In genomic region chr19:44305457-44305856, GRCh38 we compare ENCODE assay signal across 8 cellular contexts. TPM values are rescaled to one million over a fixed set of nuclear protein-coding genes. Genes with fewer than 3 reads are reported as not detected.
DNase-seq lines count a peak whose midpoint lies in the region; FAIRE-seq and TF ChIP-seq lines count a peak whose summit lies in the region.

No MANE protein-coding gene starts in this region.

- no TSS peak for BruUV-seq in endothelial cell of umbilical vein (replicated peaks; lab: Mats Ljungman, UMichigan)

- no peaks in the 10 kb centered on the region for H3K9me1 ChIP-seq in endothelial cell of umbilical vein (replicated peaks; ENCODE audit: control insufficient read depth, extremely low read depth, insufficient read depth, low read length)

- no peaks in the 10 kb centered on the region for H3K36me3 ChIP-seq in CD4-positive, alpha-beta memory T cell (ENCODE audit: insufficient read depth, low read length)
- H3K36me3 ChIP-seq in Loucy (ENCODE audit: insufficient read depth, low read length) (no peaks in the 10 kb centered on the region), endothelial cell of umbilical vein (ENCODE audit: control insufficient read depth in 2 of 2, extremely low read depth in 1 of 2, insufficient read depth in 2 of 2, low read length in 2 of 2) (no peaks in the 10 kb centered on the region), neuron (ENCODE audit: insufficient read depth, low read length) (peaks cover 11% of the 10 kb centered on the region)

- no peaks in the 10 kb centered on the region for H3K9me2 ChIP-seq in Loucy (replicated peaks; ENCODE audit: low read depth, low read length)

- peaks cover 0 to 30% (median 16%) of the 10 kb centered on the region in 8 donors for H3K9me3 Mint-ChIP-seq in CD4-positive, alpha-beta memory T cell

- H3K9me3 ChIP-seq in CD4-positive, alpha-beta memory T cell (ENCODE audit: control insufficient read depth in 1 of 2, low read length in 2 of 2), result no peaks in the 10 kb centered on the region
- no peaks in the 10 kb centered on the region for H3K9me3 ChIP-seq in Loucy (ENCODE audit: insufficient read depth, low read depth, low read length)
- no peaks in the 10 kb centered on the region for H3K9me3 ChIP-seq in endothelial cell of umbilical vein (replicated peaks; ENCODE audit: control insufficient read depth, insufficient read depth, low read length)
- H3K9me3 ChIP-seq in neuron (ENCODE audit: low read length), result peaks cover 1% of the 10 kb centered on the region

- peak overlapping the region; percentile 89 to 95 (median 93) for H3K4me3 Mint-ChIP-seq in CD4-positive, alpha-beta memory T cell

- H4K20me1 ChIP-seq in Loucy (ENCODE audit: insufficient read depth, low read length, poor library complexity, severe bottlenecking) (no peaks in the 10 kb centered on the region), endothelial cell of umbilical vein (replicated peaks; ENCODE audit: control insufficient read depth, extremely low read depth, insufficient read depth, low read length) (no peaks in the 10 kb centered on the region)

- intact Hi-C loops in CD4-positive, alpha-beta memory T cell (cut with micrococcal nuclease), result loop anchor here (1.0 to 10.0 kb wide), 3 partner anchors 93 to 281 kb away; partner anchors contain the start of genes ZNF222, ZNF226 and ZNF227
- intact Hi-C loops in endothelial cell of umbilical vein (cut with micrococcal nuclease), result loop anchor here (1.0 to 10.0 kb wide), 6 partner anchors 45 to 301 kb away; partner anchors contain the start of genes ZNF112, ZNF225, ZNF226 and ZNF227

- peaks cover 14% of the 10 kb centered on the region for H3K79me2 ChIP-seq in Loucy (ENCODE audit: insufficient read depth, low read length)
- H3K79me2 ChIP-seq in endothelial cell of umbilical vein (ENCODE audit: control insufficient read depth, insufficient read depth, low read length), result no peaks in the 10 kb centered on the region

- H3K27ac ChIP-seq in CD4-positive, alpha-beta memory T cell (ENCODE audit: low read depth, low read length), result no peak overlapping the region
- H3K27ac ChIP-seq in endothelial cell of umbilical vein (ENCODE audit: insufficient read depth, low read depth, low read length) (no peak overlapping the region), caudate nucleus (ENCODE audit: low read depth, low read length) (no peak overlapping the region)

- no peak for TF ChIP-seq POLR2A in endothelial cell of umbilical vein (IDR thresholded peaks at IDR 0.05; ENCODE audit: low read depth, low read length)

- peaks cover 8 to 25% (median 15%) of the 10 kb centered on the region in 4 donors for H3K4me1 Mint-ChIP-seq in CD4-positive, alpha-beta memory T cell

- CTCF ChIA-PET in CD4-positive, alpha-beta memory T cell (lab: Charles Lee; ENCODE audit: partially characterized antibody), result interaction anchor here (0.6 to 1.3 kb wide), 2 partner anchors 210 to 996 kb away, joined by 3 to 4 read pairs; no protein-coding TSS in a partner anchor
- CTCF ChIA-PET in endothelial cell of umbilical vein (lab: Charles Lee), result interaction anchor here (1.3 to 1.4 kb wide), 2 partner anchors 47 to 141 kb away, joined by 3 to 4 read pairs; partner anchors contain the start of gene ZNF226

- no peaks in the 10 kb centered on the region for H3F3A ChIP-seq in Loucy (ENCODE audit: low read depth)

- H3K27me3 ChIP-seq in CD4-positive, alpha-beta memory T cell (ENCODE audit: insufficient read depth, low read length), result no peaks in the 10 kb centered on the region
- H3K27me3 ChIP-seq in Loucy (ENCODE audit: insufficient read depth, low read length, poor library complexity, severe bottlenecking) (no peaks in the 10 kb centered on the region), endothelial cell of umbilical vein (ENCODE audit: control insufficient read depth in 2 of 2, insufficient read depth in 2 of 2, low read length in 2 of 2) (no peaks in the 10 kb centered on the region), neuron (ENCODE audit: insufficient read depth, low read length) (no peaks in the 10 kb centered on the region)

- no peak for FAIRE-seq in endothelial cell of umbilical vein (lab: Jason Lieb, UNC)

- in situ Hi-C loops in GM13976 (cut with MboI; ENCODE audit: low sequenced_read_pairs, unreplicated experiment), result no loop called here

- dilution Hi-C loops in endothelial cell of umbilical vein (cut with MboI; ENCODE audit: extremely low pct_ligation_motif_present, low sequenced_read_pairs), result no loop called here

- POLR2A ChIA-PET in CD4-positive, alpha-beta memory T cell (lab: Charles Lee; ENCODE audit: partially characterized antibody), result interaction anchor here (1.1 to 2.7 kb wide), 6 partner anchors 93 to 304 kb away, joined by 3 to 13 read pairs (median 4); partner anchors contain the start of genes ZNF180, ZNF226, ZNF227 and ZNF234
- POLR2A ChIA-PET in endothelial cell of umbilical vein (lab: Charles Lee), result interaction anchor here (0.5 kb wide), 2 partner anchors 407 to 478 kb away, joined by 4 to 7 read pairs; partner anchors contain the start of gene ZNF283

- TF ChIP-seq CTCF in Loucy (conservative IDR thresholded peaks at IDR 0.05; ENCODE audit: low read length), result no peak
- TF ChIP-seq CTCF in endothelial cell of umbilical vein (IDR thresholded peaks at IDR 0.05; ENCODE audit: extremely low read depth in 1 of 2, insufficient read depth in 1 of 2, low read depth in 1 of 2, low read length in 2 of 2), result no peak
- no peak for TF ChIP-seq CTCF in GM13976 (IDR thresholded peaks at IDR 0.05; ENCODE audit: borderline replicate concordance, control extremely low read depth, extremely low read depth, insufficient read depth, missing control alignments)

- H3K36me3 Mint-ChIP-seq in CD4-positive, alpha-beta memory T cell, result peaks cover 19 to 32% of the 10 kb centered on the region in 2 donors

- H3K27me3 Mint-ChIP-seq in CD4-positive, alpha-beta memory T cell, result peaks cover 2 to 5% of the 10 kb centered on the region in 2 donors

- no peak for DNase-seq in CD4-positive, alpha-beta memory T cell
- DNase-seq in endothelial cell of umbilical vein (ENCODE audit: low read depth, low spot score), result no peak
- no peak for DNase-seq in effector CD8-positive, alpha-beta T cell (lab: John Stamatoyannopoulos, UW)
- DNase-seq in NCI-H1105 treated with DMSO at 0.1 percent for 48 hours (lab: John Stamatoyannopoulos, UW), result no peak
- DNase-seq in caudate nucleus (lab: John Stamatoyannopoulos, UW), result no peak
- no peak for DNase-seq in GM13976 (ENCODE audit: low spot score)

- H3K4me1 ChIP-seq in CD4-positive, alpha-beta memory T cell (ENCODE audit: insufficient read depth, low read length), result peaks cover 13% of the 10 kb centered on the region
- H3K4me1 ChIP-seq in Loucy (ENCODE audit: insufficient read depth, low read length, poor library complexity, severe bottlenecking) (peaks cover 14% of the 10 kb centered on the region), endothelial cell of umbilical vein (ENCODE audit: control insufficient read depth, extremely low read depth, insufficient read depth, low read length) (peaks cover 5% of the 10 kb centered on the region), neuron (ENCODE audit: insufficient read depth, low read length) (peaks cover 10% of the 10 kb centered on the region)

- H3K4me2 ChIP-seq in Loucy (ENCODE audit: low read depth, low read length, poor library complexity, severe bottlenecking) (peak overlapping the region; percentile 94), endothelial cell of umbilical vein (ENCODE audit: insufficient read depth, low read length) (peak overlapping the region; percentile 97)

- peak overlapping the region in 1 of 7 donors; percentile 63 for H3K27ac Mint-ChIP-seq in CD4-positive, alpha-beta memory T cell

- peak overlapping the region; percentile 1 to 85 for H3K4me3 ChIP-seq in CD4-positive, alpha-beta memory T cell (ENCODE audit: low read length in 2 of 2)
- H3K4me3 ChIP-seq in Loucy (ENCODE audit: low read length, poor library complexity, severe bottlenecking), result peak overlapping the region; percentile 91
- peak overlapping the region in 2 of 3 experiments; percentile 7 to 23 for H3K4me3 ChIP-seq in endothelial cell of umbilical vein (replicated peaks in 1 of 3; ENCODE audit: insufficient read depth in 1 of 3, low read depth in 1 of 3, low read length in 3 of 3)
- H3K4me3 ChIP-seq in neuron (ENCODE audit: low read length), result peak overlapping the region; percentile 88

- H2AFZ ChIP-seq in Loucy (ENCODE audit: low read length), result peak overlapping the region; percentile 91
- H2AFZ ChIP-seq in endothelial cell of umbilical vein (ENCODE audit: low read depth, low read length), result peak overlapping the region; percentile 69
- peak overlapping the region; percentile 88 for H2AFZ ChIP-seq in neuron (ENCODE audit: low read depth, low read length)

- no peak overlapping the region for H3K9ac ChIP-seq in Loucy (ENCODE audit: low read depth, low read length, poor library complexity, severe bottlenecking)
- H3K9ac ChIP-seq in endothelial cell of umbilical vein (replicated peaks; ENCODE audit: extremely low read depth, insufficient read depth, low read length), result no peak overlapping the region

RNA-seq across cellular contexts. Expression of gene ZNF235, which starts 0.6 kb away (rescaled TPM):
- total RNA-seq in CD4-positive, alpha-beta memory T cell, result 10 to 100 TPM; 13.0 to 15.9 TPM
- 1 to 10 TPM; 1.9 to 5.1 TPM for polyA plus RNA-seq in CD4-positive, alpha-beta memory T cell
- 5.2 TPM in 2 replicates for total RNA-seq in endothelial cell of umbilical vein
- 1.8 and 2.0 TPM in 2 replicates for polyA plus RNA-seq in endothelial cell of umbilical vein
- 1.6 and 1.7 TPM in 2 replicates for polyA plus RNA-seq in endothelial cell of umbilical vein (2011; cell fraction: cytosol; rRNA removed)
- polyA plus RNA-seq in endothelial cell of umbilical vein (2011; cell fraction: nucleus; rRNA removed), result 9.3 and 9.9 TPM in 2 replicates
- 1.7 and 2.1 TPM in 2 replicates for polyA plus RNA-seq in endothelial cell of umbilical vein (2012)
- polyA minus RNA-seq in endothelial cell of umbilical vein, result 5.7 and 7.8 TPM in 2 replicates
- polyA minus RNA-seq in endothelial cell of umbilical vein (2011; cell fraction: cytosol; rRNA and poly(A)+ RNA removed), result 0.72 TPM
- 8.6 and 11.0 TPM in 2 replicates for polyA minus RNA-seq in endothelial cell of umbilical vein (2011; cell fraction: nucleus; rRNA and poly(A)+ RNA removed)

RNA-seq across cellular contexts. Expression of gene ZNF233, which starts 45.8 kb away (rescaled TPM):
- under 1 TPM in 1 of 2 experiments, not detected in 1; 0.50 TPM for total RNA-seq in CD4-positive, alpha-beta memory T cell
- polyA plus RNA-seq in CD4-positive, alpha-beta memory T cell, result 1 to 10 TPM in 1 of 2 donors, under 1 TPM in 1; 0.52 to 1.1 TPM
- 0.76 and 0.88 TPM in 2 replicates for total RNA-seq in endothelial cell of umbilical vein
- polyA plus RNA-seq in endothelial cell of umbilical vein, result 0.15 and 0.25 TPM in 2 replicates
- 0.27 TPM in 2 replicates for polyA plus RNA-seq in endothelial cell of umbilical vein (2011; cell fraction: cytosol; rRNA removed)
- polyA plus RNA-seq in endothelial cell of umbilical vein (2011; cell fraction: nucleus; rRNA removed), result 0.40 and 0.48 TPM in 2 replicates
- 0.41 and 1.1 TPM in 2 replicates for polyA plus RNA-seq in endothelial cell of umbilical vein (2012)
- 0.55 and 0.73 TPM in 2 replicates for polyA minus RNA-seq in endothelial cell of umbilical vein
- polyA minus RNA-seq in endothelial cell of umbilical vein (2011; cell fraction: cytosol; rRNA and poly(A)+ RNA removed), result not detected
- 0.29 and 0.91 TPM in 2 replicates for polyA minus RNA-seq in endothelial cell of umbilical vein (2011; cell fraction: nucleus; rRNA and poly(A)+ RNA removed)

RNA-seq across cellular contexts. Expression of gene ZNF112, which starts 51.0 kb away (rescaled TPM):
- total RNA-seq in CD4-positive, alpha-beta memory T cell, result under 1 TPM; 0.25 to 0.32 TPM
- polyA plus RNA-seq in CD4-positive, alpha-beta memory T cell, result not detected
- total RNA-seq in endothelial cell of umbilical vein, result 4.6 and 7.5 TPM in 2 replicates
- polyA plus RNA-seq in endothelial cell of umbilical vein, result 1.2 and 2.0 TPM in 2 replicates
- polyA plus RNA-seq in endothelial cell of umbilical vein (2011; cell fraction: cytosol; rRNA removed), result 2.2 TPM in 2 replicates
- polyA plus RNA-seq in endothelial cell of umbilical vein (2011; cell fraction: nucleus; rRNA removed), result 9.5 and 15.2 TPM in 2 replicates
- polyA plus RNA-seq in endothelial cell of umbilical vein (2012), result 3.1 and 3.7 TPM in 2 replicates
- polyA minus RNA-seq in endothelial cell of umbilical vein, result 3.4 and 5.6 TPM in 2 replicates
- polyA minus RNA-seq in endothelial cell of umbilical vein (2011; cell fraction: cytosol; rRNA and poly(A)+ RNA removed), result 0.82 TPM
- 11.3 TPM in 2 replicates for polyA minus RNA-seq in endothelial cell of umbilical vein (2011; cell fraction: nucleus; rRNA and poly(A)+ RNA removed)

Comparison
In these comparisons a context has a peak if more than half of its experiments do, and no peak if none do; other contexts are left out.
1. H3K4me3 ChIP-seq: peak in every context shown above with its lines; median percentile 91 in Loucy; 88 in neuron; 43 in CD4-positive, alpha-beta memory T cell; 15 in endothelial cell of umbilical vein.